8 cellular contexts compared by ENCODE assay signal in genomic region chr17:40450175-40450574, GRCh38. TPM values are rescaled to one million over a fixed set of nuclear protein-coding genes. Genes with fewer than 3 reads are reported as not detected.
DNase-seq lines count a peak whose midpoint lies in the region; ATAC-seq and TF ChIP-seq lines count a peak whose summit lies in the region.

No MANE protein-coding gene starts in this region.

- peaks cover 72% of the 10 kb centered on the region for H3K4me1 Mint-ChIP-seq in endothelial cell (ENCODE audit: unreplicated experiment)

- peaks cover 10% of the 10 kb centered on the region for H3K27me3 Mint-ChIP-seq in endothelial cell (ENCODE audit: unreplicated experiment)

- TF ChIP-seq CTCF in GM13976 (IDR thresholded peaks at IDR 0.05; ENCODE audit: borderline replicate concordance, control extremely low read depth, extremely low read depth, insufficient read depth, missing control alignments): peak; percentile 60
- TF ChIP-seq CTCF in endothelial cell (IDR thresholded peaks at IDR 0.05; ENCODE audit: unreplicated experiment): peak; percentile 66
- TF ChIP-seq CTCF in retinal pigment epithelial cell (conservative IDR thresholded peaks at IDR 0.05; ENCODE audit: low read depth, low read length): peak; percentile 52

- no peak for ATAC-seq in HG03097 (IDR thresholded peaks at IDR 0.05; ENCODE audit: low FRiP score, unreplicated experiment)

- no peak overlapping the region for H3K4me3 Mint-ChIP-seq in endothelial cell (ENCODE audit: unreplicated experiment)

- H3K9me3 Mint-ChIP-seq in endothelial cell (ENCODE audit: unreplicated experiment): no peaks in the 10 kb centered on the region

- H3K27ac Mint-ChIP-seq in endothelial cell (ENCODE audit: unreplicated experiment): no peak overlapping the region

- peaks cover 44% of the 10 kb centered on the region for H3K36me3 Mint-ChIP-seq in endothelial cell (ENCODE audit: low read depth, unreplicated experiment)

- H3K4me3 ChIP-seq in retinal pigment epithelial cell (ENCODE audit: low read length): no peak overlapping the region

- in situ Hi-C loops in ACHN (cut with HindIII; ENCODE audit: low pct_ligation_motif_present, low pct_unique_long_range_greater_than_20kb, low sequenced_read_pairs) (no loop called here), GM13976 (cut with MboI; ENCODE audit: low sequenced_read_pairs, unreplicated experiment) (no loop called here)

- DNase-seq in ACHN: peak; percentile 52
- peak; percentile 64 for DNase-seq in GM13976 (ENCODE audit: low spot score)
- DNase-seq in SKM-1 (lab: John Stamatoyannopoulos, UW; ENCODE audit: unreplicated experiment): peak; percentile 27
- DNase-seq in endothelial cell (ENCODE audit: low spot score): peak; percentile 59
- DNase-seq in retinal pigment epithelial cell (ENCODE audit: low read depth): no peak
- DNase-seq in SHP77 treated with DMSO at 0.1 percent for 48 hours (lab: John Stamatoyannopoulos, UW): no peak
- DNase-seq in NCI-H446 treated with DMSO at 0.1 percent for 48 hours (lab: John Stamatoyannopoulos, UW): no peak

RNA-seq across cellular contexts. Expression of gene IGFBP4, which starts 6.9 kb away (rescaled TPM):
- 1,531 TPM for total RNA-seq in endothelial cell (ENCODE audit: unreplicated experiment)

RNA-seq across cellular contexts. Expression of gene TOP2A, which starts 32.5 kb away (rescaled TPM):
- 28.3 TPM for total RNA-seq in endothelial cell (ENCODE audit: unreplicated experiment)

RNA-seq across cellular contexts. Expression of gene TNS4, which starts 51.2 kb away (rescaled TPM):
- total RNA-seq in endothelial cell (ENCODE audit: unreplicated experiment): 0.08 TPM

Comparison
In these comparisons a context has a peak if more than half of its experiments do, and no peak if none do; other contexts are left out.
1. DNase-seq: peak in ACHN (single experiment), GM13976 (single experiment), SKM-1 (single experiment) and endothelial cell (single experiment); none in retinal pigment epithelial cell (single experiment), SHP77 treated with DMSO at 0.1 percent for 48 hours (single experiment) and NCI-H446 treated with DMSO at 0.1 percent for 48 hours (single experiment).
2. Peak in every context shown above with its lines, with median percentiles within 50 percentile points of each other: CTCF ChIP-seq.